Comparison of ENCODE assay signal across 8 cellular contexts in the genomic region with DNA sequence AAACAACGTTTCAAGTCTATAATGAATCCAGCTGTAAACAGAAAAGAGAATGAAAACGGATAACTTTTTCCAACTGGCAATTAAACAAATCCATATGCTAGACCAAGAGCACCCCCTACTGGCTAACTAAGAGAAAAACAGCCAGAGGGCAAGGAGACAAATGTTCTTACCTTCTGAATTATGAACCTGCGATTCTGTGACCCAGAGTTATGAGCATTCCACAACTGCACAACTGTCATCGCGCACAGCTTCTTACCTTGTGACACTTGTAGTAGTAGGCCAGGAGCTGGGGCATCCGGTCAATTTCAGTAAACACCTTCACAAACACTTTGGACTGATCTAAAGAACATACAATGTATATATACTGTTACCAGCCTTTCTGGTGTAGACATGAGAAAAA. TPM values are rescaled to one million over a fixed set of nuclear protein-coding genes. Genes with fewer than 3 reads are reported as not detected.
DNase-seq lines count a peak whose midpoint lies in the region; ATAC-seq and TF ChIP-seq lines count a peak whose summit lies in the region.

No MANE protein-coding gene starts in this region.

- in situ Hi-C loops in astrocyte of the spinal cord (cut with HindIII; ENCODE audit: low sequenced_read_pairs): no loop called here

- H3K27me3 ChIP-seq in stomach: no peaks in the 10 kb centered on the region

- TF ChIP-seq CTCF in astrocyte of the spinal cord (IDR thresholded peaks at IDR 0.05; ENCODE audit: low read depth, low read length) (peak; percentile 78), stomach (IDR thresholded peaks at IDR 0.05) (peak in 5 of 7 experiments; percentile 61 to 93 (median 82))

- H3K27ac ChIP-seq in stomach: peak overlapping the region in 2 of 5 donors; percentile 3 to 54

- H3K4me1 ChIP-seq in stomach: peaks cover 0 to 36% (median 9%) of the 10 kb centered on the region in 4 donors

- TF ChIP-seq EP300 in stomach (IDR thresholded peaks at IDR 0.05): no peak

- H3K36me3 ChIP-seq in stomach: peaks cover 16 to 81% (median 75%) of the 10 kb centered on the region in 4 donors

- intact Hi-C loops in stomach (cut with DNase I; ENCODE audit: low total_unique reads): loop anchor here (5.0 kb wide), 1 partner anchor 252 kb away; a partner anchor contains a TSS

- no peaks in the 10 kb centered on the region for H3K9me3 ChIP-seq in stomach

- CTCF ChIA-PET in HEK293T (lab: Yijun Ruan, JAX): interaction anchor here (0.6 to 3.2 kb wide), 11 partner anchors 11 to 368 kb away, joined by 3 to 27 read pairs (median 5); a partner anchor contains a TSS

- ATAC-seq in GM18502 (IDR thresholded peaks at IDR 0.05; ENCODE audit: poor library complexity, unreplicated experiment) (no peak), HG02610 (IDR thresholded peaks at IDR 0.05; ENCODE audit: unreplicated experiment) (no peak)

- TF ChIP-seq POLR2A in stomach (IDR thresholded peaks at IDR 0.05): no peak

- DNase-seq in DMS153 (lab: John Stamatoyannopoulos, UW) (peak; percentile 43), HEK293T (ENCODE audit: extremely low spot score) (peak; percentile 68), NCI-H524 treated with DMSO at 0.1 percent for 48 hours (lab: John Stamatoyannopoulos, UW) (peak; percentile 11), astrocyte of the spinal cord (ENCODE audit: low read depth, low spot score) (peak; percentile 69), inferior parietal cortex (ENCODE audit: extremely low spot score) (peak; percentile 90), stomach (no peak)

- WGBS in stomach, 5 donors: 15 to 27% (median 21%) methylated on average over 6 of the region's 6 CpGs

- POLR2A ChIA-PET in HEK293T (lab: Yijun Ruan, JAX): no interaction called here

- H3K4me3 ChIP-seq in astrocyte of the spinal cord (ENCODE audit: low read depth, low read length): no peak overlapping the region
- H3K4me3 ChIP-seq in stomach: no peak overlapping the region

TF ChIP-seq in HEK293T, 16 proteins besides CTCF, POLR2A, EP300 and RAD21:
- TF ChIP-seq FOXM1 (IDR thresholded peaks at IDR 0.05; ENCODE audit: borderline replicate concordance) (no peak), ARNT (IDR thresholded peaks at IDR 0.05) (no peak), CTBP1 (IDR thresholded peaks at IDR 0.05; ENCODE audit: borderline replicate concordance) (no peak), FOXK2 (IDR thresholded peaks at IDR 0.05) (no peak), ELF4 (IDR thresholded peaks at IDR 0.05) (no peak), HDGF (IDR thresholded peaks at IDR 0.05; ENCODE audit: borderline replicate concordance) (no peak), TARDBP (IDR thresholded peaks at IDR 0.05) (no peak), NFRKB (IDR thresholded peaks at IDR 0.05) (no peak), ZNF384 (IDR thresholded peaks at IDR 0.05) (no peak)
- TF ChIP-seq, protein P1, sequence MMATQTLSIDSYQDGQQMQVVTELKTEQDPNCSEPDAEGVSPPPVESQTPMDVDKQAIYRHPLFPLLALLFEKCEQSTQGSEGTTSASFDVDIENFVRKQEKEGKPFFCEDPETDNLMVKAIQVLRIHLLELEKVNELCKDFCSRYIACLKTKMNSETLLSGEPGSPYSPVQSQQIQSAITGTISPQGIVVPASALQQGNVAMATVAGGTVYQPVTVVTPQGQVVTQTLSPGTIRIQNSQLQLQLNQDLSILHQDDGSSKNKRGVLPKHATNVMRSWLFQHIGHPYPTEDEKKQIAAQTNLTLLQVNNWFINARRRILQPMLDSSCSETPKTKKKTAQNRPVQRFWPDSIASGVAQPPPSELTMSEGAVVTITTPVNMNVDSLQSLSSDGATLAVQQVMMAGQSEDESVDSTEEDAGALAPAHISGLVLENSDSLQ (IDR thresholded peaks at IDR 0.05): no peak
TF ChIP-seq in HEK293T: peak in this region for 0.

RNA-seq across cellular contexts. Expression of a gene that starts 18.6 kb away (rescaled TPM):
- 10 to 100 TPM; 17.4 to 80.5 (median 30.4) TPM for total RNA-seq in stomach
- 10 to 100 TPM; 11.0 to 25.7 (median 20.2) TPM for polyA plus RNA-seq in stomach
